8 cellular contexts compared by ENCODE assay signal in the genomic region with DNA sequence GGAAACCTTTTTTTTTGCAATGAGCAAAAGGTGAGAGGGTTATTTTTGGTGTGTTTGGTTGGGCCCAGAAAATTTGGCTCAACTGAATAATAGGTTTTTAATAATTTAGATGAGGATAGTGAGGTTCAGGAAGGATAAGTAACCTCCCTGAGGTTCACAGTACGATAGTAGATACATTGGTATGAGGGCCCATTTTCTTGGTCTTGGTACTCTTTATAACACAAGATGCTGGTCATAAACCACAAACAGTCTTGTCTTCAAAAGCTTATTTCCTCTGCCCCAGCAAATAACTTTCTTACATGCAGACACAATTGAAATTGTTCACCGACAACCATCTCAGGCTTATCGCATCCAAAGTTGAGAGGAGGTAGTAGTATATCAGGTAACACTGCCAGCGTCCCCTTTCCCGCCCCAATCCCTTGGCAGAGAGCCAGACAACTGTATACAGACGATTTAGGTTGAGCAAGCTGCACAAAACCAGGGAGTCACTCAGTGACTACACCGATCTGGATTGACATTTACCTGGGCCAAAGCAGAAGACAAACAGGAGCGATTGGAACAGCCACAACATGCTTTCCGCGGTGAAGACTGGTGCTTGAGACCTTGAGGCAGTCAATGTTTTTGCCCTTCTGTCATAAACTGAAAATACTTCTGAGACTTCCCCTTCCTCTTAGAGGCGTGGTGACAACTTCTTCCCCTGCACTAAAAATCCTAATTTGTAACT. TPM values are rescaled to one million over a fixed set of nuclear protein-coding genes. Genes with fewer than 3 reads are reported as not detected.
DNase-seq lines count a peak whose midpoint lies in the region; ATAC-seq and TF ChIP-seq lines count a peak whose summit lies in the region.

A gene (minus strand): TSS at position 634 of the 724 bp plus-strand sequence. CDS start 63 bp downstream, at position 571.

- H3K27me3 ChIP-seq in neuronal stem cell (ENCODE audit: control insufficient read depth in 3 of 3, insufficient read depth in 3 of 3, low read depth in 1 of 3, low read length in 3 of 3), result no peaks in the 10 kb centered on the region

- peak; percentile 56 for ATAC-seq in HG03025 (IDR thresholded peaks at IDR 0.05; ENCODE audit: low FRiP score, unreplicated experiment)
- ATAC-seq in natural killer cell, result peak; percentile 38 to 65 (median 62)

- POLR2A ChIA-PET in activated CD4-positive, alpha-beta memory T cell treated with anti-CD3 and anti-CD28 coated beads, Interleukin-2, amount 10 ng/mL, durations not matched to agents 7 days and 5 days (lab: Charles Lee), result interaction anchor here (0.7 to 3.3 kb wide), 24 partner anchors 14 to 275 kb away, joined by 3 to 32 read pairs (median 4); a partner anchor contains a TSS

- peaks cover 34% of the 10 kb centered on the region for H3K9me3 Mint-ChIP-seq in activated CD4-positive, alpha-beta memory T cell treated with anti-CD3 and anti-CD28 coated beads, Interleukin-2, amount 10 ng/mL, durations not matched to agents 7 days and 5 days
- H3K9me3 Mint-ChIP-seq in natural killer cell, result no peaks in the 10 kb centered on the region

- no CpG with 5 or more reads among the region's 11 CpGs for WGBS in neuronal stem cell (ENCODE audit: extremely low coverage in 2 of 2, insufficient read length in 2 of 2, insufficient replicate concordance in 1 of 2), 2 donors

- TF ChIP-seq CTCF in GM12875 (IDR thresholded peaks at IDR 0.05; ENCODE audit: borderline replicate concordance, insufficient read depth, low read depth, low read length), result no peak
- no peak for TF ChIP-seq CTCF in natural killer cell (IDR thresholded peaks at IDR 0.05)

- H2AFZ ChIP-seq in neuronal stem cell (ENCODE audit: low read length), result no peak within 1 kb of the TSS

- peaks cover 64% of the 10 kb centered on the region for H3K4me1 Mint-ChIP-seq in activated CD4-positive, alpha-beta memory T cell treated with anti-CD3 and anti-CD28 coated beads, Interleukin-2, amount 10 ng/mL, durations not matched to agents 7 days and 5 days
- peaks cover 54 to 63% of the 10 kb centered on the region in 2 donors for H3K4me1 Mint-ChIP-seq in natural killer cell

- H3K27ac ChIP-seq in neuronal stem cell (replicated peaks; ENCODE audit: low read length), result no peak within 1 kb of the TSS

- no peak within 1 kb of the TSS for H3K23ac ChIP-seq in neuronal stem cell (ENCODE audit: low read depth, low read length, poor library complexity)

- no peak within 1 kb of the TSS for H3K14ac ChIP-seq in neuronal stem cell (ENCODE audit: low read length)

- no peak within 1 kb of the TSS for H3K18ac ChIP-seq in neuronal stem cell (ENCODE audit: low read length)

- intact Hi-C loops in natural killer cell (cut with micrococcal nuclease), result loop anchor here (1.0 kb wide), 1 partner anchor 18 kb away; no protein-coding TSS in a partner anchor

- no peaks in the 10 kb centered on the region for H3K36me3 ChIP-seq in neuronal stem cell (replicated peaks in 1 of 2; ENCODE audit: control insufficient read depth in 2 of 2, insufficient read depth in 2 of 2, low read length in 2 of 2)

- H4K91ac ChIP-seq in neuronal stem cell (ENCODE audit: low read depth, low read length, poor library complexity), result no peak within 1 kb of the TSS

- H4K8ac ChIP-seq in neuronal stem cell (ENCODE audit: low read depth, low read length), result no peak within 1 kb of the TSS

- H2BK12ac ChIP-seq in neuronal stem cell (ENCODE audit: low read length), result no peak within 1 kb of the TSS

- no peak within 1 kb of the TSS for H2BK120ac ChIP-seq in neuronal stem cell (ENCODE audit: low read depth, low read length)

- H3K9me3 ChIP-seq in neuronal stem cell (replicated peaks in 1 of 2; ENCODE audit: control insufficient read depth in 2 of 2, insufficient read depth in 1 of 2, low read depth in 1 of 2, low read length in 2 of 2), result no peaks in the 10 kb centered on the region

- H3K27me3 Mint-ChIP-seq in activated CD4-positive, alpha-beta memory T cell treated with anti-CD3 and anti-CD28 coated beads, Interleukin-2, amount 10 ng/mL, durations not matched to agents 7 days and 5 days, result no peaks in the 10 kb centered on the region
- no peaks in the 10 kb centered on the region for H3K27me3 Mint-ChIP-seq in natural killer cell (ENCODE audit: low read depth in 2 of 2)

- H3K4me3 Mint-ChIP-seq in activated CD4-positive, alpha-beta memory T cell treated with anti-CD3 and anti-CD28 coated beads, Interleukin-2, amount 10 ng/mL, durations not matched to agents 7 days and 5 days, result peak within 1 kb of the TSS; percentile 84
- H3K4me3 Mint-ChIP-seq in natural killer cell, result peak within 1 kb of the TSS; percentile 93

- CTCF ChIA-PET in activated CD4-positive, alpha-beta memory T cell treated with anti-CD3 and anti-CD28 coated beads, Interleukin-2, amount 10 ng/mL, durations not matched to agents 7 days and 5 days (lab: Charles Lee), result interaction anchor here (0.9 to 2.1 kb wide), 10 partner anchors 12 to 94 kb away, joined by 3 to 10 read pairs (median 3); no protein-coding TSS in a partner anchor

- no peaks in the 10 kb centered on the region for H3K4me1 ChIP-seq in neuronal stem cell (ENCODE audit: control insufficient read depth in 2 of 2, insufficient read depth in 1 of 2, low read depth in 1 of 2, low read length in 2 of 2)

- H3K4me2 ChIP-seq in neuronal stem cell (ENCODE audit: insufficient read depth, low read length, poor library complexity, severe bottlenecking), result no peak within 1 kb of the TSS

- H2BK15ac ChIP-seq in neuronal stem cell (ENCODE audit: low read length), result no peak within 1 kb of the TSS

- H3K4me3 ChIP-seq in GM12875 (ENCODE audit: low read depth, low read length) (peak within 1 kb of the TSS; percentile 73), neuronal stem cell (ENCODE audit: low read length in 2 of 2) (no peak within 1 kb of the TSS)

- H3K27ac Mint-ChIP-seq in activated CD4-positive, alpha-beta memory T cell treated with anti-CD3 and anti-CD28 coated beads, Interleukin-2, amount 10 ng/mL, durations not matched to agents 7 days and 5 days, result peak within 1 kb of the TSS; percentile 93
- H3K27ac Mint-ChIP-seq in natural killer cell, result peak within 1 kb of the TSS; percentile 93 to 96

- no peak within 1 kb of the TSS for H2AK5ac ChIP-seq in neuronal stem cell (ENCODE audit: low read depth, low read length)

- H3K4ac ChIP-seq in neuronal stem cell (ENCODE audit: low read length), result no peak within 1 kb of the TSS

- H2BK5ac ChIP-seq in neuronal stem cell (ENCODE audit: low read length), result no peak within 1 kb of the TSS

- peaks cover 41% of the 10 kb centered on the region for H3K36me3 Mint-ChIP-seq in activated CD4-positive, alpha-beta memory T cell treated with anti-CD3 and anti-CD28 coated beads, Interleukin-2, amount 10 ng/mL, durations not matched to agents 7 days and 5 days (ENCODE audit: low read depth)
- H3K36me3 Mint-ChIP-seq in natural killer cell, result no peaks in the 10 kb centered on the region

- no peak within 1 kb of the TSS for H3K9ac ChIP-seq in neuronal stem cell (ENCODE audit: low read depth, low read length, poor library complexity)

- no peaks in the 10 kb centered on the region for H3K79me1 ChIP-seq in neuronal stem cell (ENCODE audit: low read depth, low read length)

- peak; percentile 55 for DNase-seq in activated CD4-positive, alpha-beta memory T cell treated with anti-CD3 and anti-CD28 coated beads, Interleukin-2, amount 10 ng/mL, durations not matched to agents 7 days and 5 days
- no peak for DNase-seq in natural killer cell
- DNase-seq in GOT3 (lab: John Stamatoyannopoulos, UW), result no peak
- no peak for DNase-seq in LoVo (ENCODE audit: low spot score)
- no peak for DNase-seq in neuronal stem cell (ENCODE audit: low spot score)
- no peak for DNase-seq in NCI-H774 (lab: John Stamatoyannopoulos, UW)

RNA-seq across cellular contexts. Expression of the gene that starts here (rescaled TPM):
- total RNA-seq in activated CD4-positive, alpha-beta memory T cell treated with anti-CD3 and anti-CD28 coated beads, Interleukin-2, amount 10 ng/mL, durations not matched to agents 7 days and 5 days, result 10 to 100 TPM; 32.0 to 33.8 TPM
- total RNA-seq in natural killer cell, result 10 to 100 TPM; 66.7 to 88.2 (median 68.1) TPM
- not detected for polyA plus RNA-seq in neuronal stem cell (2013, experiment 1 of 2)
- not detected for polyA plus RNA-seq in neuronal stem cell (2013, experiment 2 of 2)
